ENCODE assay signal across 8 cellular contexts in genomic region chr16:1823821-1824220, GRCh38. TPM values are rescaled to one million over a fixed set of nuclear protein-coding genes. Genes with fewer than 3 reads are reported as not detected.
DNase-seq lines count a peak whose midpoint lies in the region; ATAC-seq and TF ChIP-seq lines count a peak whose summit lies in the region.

No MANE protein-coding gene starts in this region.

- DNase-seq in activated CD4-positive, alpha-beta T cell treated with anti-CD3 and anti-CD28 coated beads, Interleukin-2, amount 10 ng/mL, durations not matched to agents 24 days and 14 days = no peak
- DNase-seq in activated CD4-positive, alpha-beta T cell treated with anti-CD3 and anti-CD28 coated beads, Interleukin-2, amount 50 U/mL, for 1 hour = no peak
- DNase-seq in NB4 (ENCODE audit: low read depth) (peak; percentile 83), occipital lobe (lab: John Stamatoyannopoulos, UW) (peak; percentile 20), left cardiac atrium (no peak)
- no peak for DNase-seq in central memory CD8-positive, alpha-beta T cell (ENCODE audit: low spot score in 2 of 2)

- no peak for ATAC-seq in central memory CD8-positive, alpha-beta T cell (replicated peaks; ENCODE audit: extremely low read depth, poor library complexity, severe bottlenecking)
- no peak for ATAC-seq in GM19395 (IDR thresholded peaks at IDR 0.05; ENCODE audit: unreplicated experiment)
- no peak for ATAC-seq in GM21360 (IDR thresholded peaks at IDR 0.05; ENCODE audit: unreplicated experiment)
- ATAC-seq in left cardiac atrium = no peak

- peaks cover 18% of the 10 kb centered on the region for H3K4me1 Mint-ChIP-seq in activated CD4-positive, alpha-beta T cell treated with anti-CD3 and anti-CD28 coated beads, Interleukin-2, amount 10 ng/mL, durations not matched to agents 24 days and 14 days
- peaks cover 14% of the 10 kb centered on the region for H3K4me1 Mint-ChIP-seq in central memory CD8-positive, alpha-beta T cell

- peaks cover 7% of the 10 kb centered on the region for H3K36me3 Mint-ChIP-seq in activated CD4-positive, alpha-beta T cell treated with anti-CD3 and anti-CD28 coated beads, Interleukin-2, amount 10 ng/mL, durations not matched to agents 24 days and 14 days (ENCODE audit: low read depth)
- H3K36me3 Mint-ChIP-seq in central memory CD8-positive, alpha-beta T cell (ENCODE audit: insufficient read depth) = peaks cover 22% of the 10 kb centered on the region

- H3K9me3 Mint-ChIP-seq in activated CD4-positive, alpha-beta T cell treated with anti-CD3 and anti-CD28 coated beads, Interleukin-2, amount 10 ng/mL, durations not matched to agents 24 days and 14 days = no peaks in the 10 kb centered on the region
- H3K9me3 Mint-ChIP-seq in central memory CD8-positive, alpha-beta T cell = no peaks in the 10 kb centered on the region

- H3K4me3 ChIP-seq in NB4 (ENCODE audit: low read depth, low read length) = no peak overlapping the region

- no peak for TF ChIP-seq POLR2A in NB4 (IDR thresholded peaks at IDR 0.05; ENCODE audit: extremely low read depth, insufficient read length)

- H3K27me3 Mint-ChIP-seq in activated CD4-positive, alpha-beta T cell treated with anti-CD3 and anti-CD28 coated beads, Interleukin-2, amount 10 ng/mL, durations not matched to agents 24 days and 14 days = no peaks in the 10 kb centered on the region
- H3K27me3 Mint-ChIP-seq in central memory CD8-positive, alpha-beta T cell = no peaks in the 10 kb centered on the region

- peak overlapping the region; percentile 10 for H3K4me3 Mint-ChIP-seq in activated CD4-positive, alpha-beta T cell treated with anti-CD3 and anti-CD28 coated beads, Interleukin-2, amount 10 ng/mL, durations not matched to agents 24 days and 14 days
- peak overlapping the region; percentile 71 for H3K4me3 Mint-ChIP-seq in central memory CD8-positive, alpha-beta T cell

- no peak overlapping the region for H3K27ac Mint-ChIP-seq in activated CD4-positive, alpha-beta T cell treated with anti-CD3 and anti-CD28 coated beads, Interleukin-2, amount 10 ng/mL, durations not matched to agents 24 days and 14 days
- H3K27ac Mint-ChIP-seq in central memory CD8-positive, alpha-beta T cell (ENCODE audit: low read depth) = no peak overlapping the region

- intact Hi-C loops in activated CD4-positive, alpha-beta T cell treated with anti-CD3 and anti-CD28 coated beads, Interleukin-2, amount 10 ng/mL, durations not matched to agents 24 days and 14 days (cut with micrococcal nuclease) = loop anchor here (2.0 kb wide), 1 partner anchor 53 kb away; the partner anchor contains the start of gene NME3
- intact Hi-C loops in left cardiac atrium (cut with DNase I) = no loop called here

- TF ChIP-seq CTCF in NB4 (IDR thresholded peaks at IDR 0.05; ENCODE audit: low read depth, low read length) = peak; percentile 53

RNA-seq across cellular contexts. Expression of gene HAGH, which starts 2.8 kb away (rescaled TPM):
- total RNA-seq in activated CD4-positive, alpha-beta T cell treated with anti-CD3 and anti-CD28 coated beads, Interleukin-2, amount 10 ng/mL, durations not matched to agents 24 days and 14 days = 50.3 and 57.7 TPM in 2 replicates
- 49.1 TPM for total RNA-seq in occipital lobe
- total RNA-seq in left cardiac atrium = 100 to 1,000 TPM; 113 to 123 TPM

RNA-seq across cellular contexts. Expression of gene FAHD1, which starts 3.2 kb away (rescaled TPM):
- 20.2 and 21.7 TPM in 2 replicates for total RNA-seq in activated CD4-positive, alpha-beta T cell treated with anti-CD3 and anti-CD28 coated beads, Interleukin-2, amount 10 ng/mL, durations not matched to agents 24 days and 14 days
- 63.6 TPM for total RNA-seq in occipital lobe
- total RNA-seq in left cardiac atrium = 10 to 100 TPM; 21.1 to 21.2 TPM

RNA-seq across cellular contexts. Expression of gene IGFALS, which starts 30.3 kb away (rescaled TPM):
- 0.12 TPM in 1 of 2 replicates, not detected in the other for total RNA-seq in activated CD4-positive, alpha-beta T cell treated with anti-CD3 and anti-CD28 coated beads, Interleukin-2, amount 10 ng/mL, durations not matched to agents 24 days and 14 days
- total RNA-seq in occipital lobe (not detected), left cardiac atrium (not detected)

RNA-seq across cellular contexts. Expression of gene NUBP2, which starts 41.1 kb away (rescaled TPM):
- total RNA-seq in activated CD4-positive, alpha-beta T cell treated with anti-CD3 and anti-CD28 coated beads, Interleukin-2, amount 10 ng/mL, durations not matched to agents 24 days and 14 days = 77.4 and 81.1 TPM in 2 replicates
- total RNA-seq in occipital lobe = 37.9 TPM
- total RNA-seq in left cardiac atrium = 10 to 100 TPM; 32.5 to 33.6 TPM

RNA-seq across cellular contexts. Expression of gene SPSB3, which starts 41.5 kb away (rescaled TPM):
- total RNA-seq in activated CD4-positive, alpha-beta T cell treated with anti-CD3 and anti-CD28 coated beads, Interleukin-2, amount 10 ng/mL, durations not matched to agents 24 days and 14 days = 24.6 and 24.9 TPM in 2 replicates
- total RNA-seq in occipital lobe (60.5 TPM), left cardiac atrium (10 to 100 TPM; 25.9 to 27.7 TPM)

Comparison
In these comparisons a context has a peak if more than half of its experiments do, and no peak if none do; other contexts are left out.
1. DNase-seq: peak in NB4 (single experiment) and occipital lobe (single experiment); none in activated CD4-positive, alpha-beta T cell treated with anti-CD3 and anti-CD28 coated beads, Interleukin-2, amount 10 ng/mL, durations not matched to agents 24 days and 14 days (single experiment), activated CD4-positive, alpha-beta T cell treated with anti-CD3 and anti-CD28 coated beads, Interleukin-2, amount 50 U/mL, for 1 hour (single experiment), central memory CD8-positive, alpha-beta T cell (0 of 2) and left cardiac atrium (single experiment).